28 cellular contexts compared by ENCODE assay signal in genomic region chr11:18600915-18601569, GRCh38. TPM values are rescaled to one million over a fixed set of nuclear protein-coding genes. Genes with fewer than 3 reads are reported as not detected.
"Had no signal": no experiment of that assay in that cellular context is flagged by ENCODE, and none has a peak within 500 bp of the region (broad histone marks: within the 10 kb centered on the region; RNA-seq: fewer than 3 reads in every experiment).

No MANE protein-coding gene starts in this region.

- H3K27me3 Mint-ChIP-seq: natural killer cell treated with Interleukin-12 subunit alpha and Interleukin-12 subunit beta and Interleukin-15 and Interleukin-18, amount 100 ng/mL, for 72 hours; progenitor cell of endocrine pancreas; stimulated activated naive B cell treated with anti-CD40 and anti-IgM and Interleukin-4, amounts not matched to agents 10 μg/mL and 1 μg/mL and 100 μg/mL, for 72 hours; stimulated activated naive CD8-positive, alpha-beta T cell treated with anti-CD3 and anti-CD28 coated beads, Interleukin-15, amount 100 ng/mL, for 72 hours had no signal

- H3K4me3 Mint-ChIP-seq: endodermal cell; natural killer cell treated with Interleukin-12 subunit alpha and Interleukin-12 subunit beta and Interleukin-15 and Interleukin-18, amount 100 ng/mL, for 72 hours; neural progenitor cell; stimulated activated naive B cell treated with anti-CD40 and anti-IgM and Interleukin-4, amounts not matched to agents 10 μg/mL and 1 μg/mL and 100 μg/mL, for 72 hours; stimulated activated naive CD8-positive, alpha-beta T cell treated with anti-CD3 and anti-CD28 coated beads, Interleukin-15, amount 100 ng/mL, for 72 hours had no signal

- H3K9me3 Mint-ChIP-seq: endodermal cell; natural killer cell treated with Interleukin-12 subunit alpha and Interleukin-12 subunit beta and Interleukin-15 and Interleukin-18, amount 100 ng/mL, for 72 hours; neural progenitor cell; stimulated activated naive B cell treated with anti-CD40 and anti-IgM and Interleukin-4, amounts not matched to agents 10 μg/mL and 1 μg/mL and 100 μg/mL, for 72 hours; stimulated activated naive CD8-positive, alpha-beta T cell treated with anti-CD3 and anti-CD28 coated beads, Interleukin-15, amount 100 ng/mL, for 72 hours had no signal

- H3K9ac ChIP-seq: neural progenitor cell had no signal

- H3K27ac ChIP-seq: left lung, neural progenitor cell, pancreas, skin epidermis, testis, tibial nerve, upper lobe of right lung, vagina had no signal

- H3K36me3 Mint-ChIP-seq: natural killer cell treated with Interleukin-12 subunit alpha and Interleukin-12 subunit beta and Interleukin-15 and Interleukin-18, amount 100 ng/mL, for 72 hours had no signal

- ATAC-seq: esophagus mucosa; left lung; natural killer cell treated with Interleukin-12 subunit alpha and Interleukin-12 subunit beta and Interleukin-15 and Interleukin-18, amount 100 ng/mL, for 72 hours; pancreas; sciatic nerve; stimulated activated naive B cell treated with anti-CD40 and anti-IgM and Interleukin-4, amounts not matched to agents 10 μg/mL and 1 μg/mL and 100 μg/mL, for 72 hours; stimulated activated naive CD8-positive, alpha-beta T cell treated with anti-CD3 and anti-CD28 coated beads, Interleukin-15, amount 100 ng/mL, for 72 hours; upper lobe of right lung had no signal

- H3K9me3 ChIP-seq: left lung, pancreas, testis, tibial nerve, upper lobe of right lung, vagina had no signal

- H3K4me1 Mint-ChIP-seq: neural progenitor cell had no signal

- H3K36me3 ChIP-seq: neural progenitor cell, pancreas, vagina had no signal

- FAIRE-seq: colon, endothelial cell of umbilical vein, islet of Langerhans, pancreas had no signal

- H3K27ac Mint-ChIP-seq: endodermal cell; natural killer cell treated with Interleukin-12 subunit alpha and Interleukin-12 subunit beta and Interleukin-15 and Interleukin-18, amount 100 ng/mL, for 72 hours; neural progenitor cell; progenitor cell of endocrine pancreas; stimulated activated naive B cell treated with anti-CD40 and anti-IgM and Interleukin-4, amounts not matched to agents 10 μg/mL and 1 μg/mL and 100 μg/mL, for 72 hours; stimulated activated naive CD8-positive, alpha-beta T cell treated with anti-CD3 and anti-CD28 coated beads, Interleukin-15, amount 100 ng/mL, for 72 hours had no signal

- H3K4me3 ChIP-seq: left lung, lung, neural progenitor cell, pancreas, skin epidermis, testis, tibial nerve, upper lobe of right lung, vagina had no signal

- DNase-seq: cerebellar nuclear complex; effector CD4-positive, alpha-beta T cell; endodermal cell; hypothalamus; left lung; mesenchymal stem cell; midbrain; occipital lobe; pancreas; stimulated activated CD4-positive, alpha-beta T cell treated with anti-CD3 and anti-CD28 coated beads, Interleukin-2, amount 100 ng/mL, for 24 hours; stimulated activated CD4-positive, alpha-beta T cell treated with anti-CD3 and anti-CD28 coated beads, Interleukin-4, amount 100 ng/mL, for 4 hours; stimulated activated naive B cell treated with anti-CD40 and anti-IgM and Interleukin-4, amounts not matched to agents 10 μg/mL and 1 μg/mL and 100 μg/mL, for 72 hours; stimulated activated naive CD8-positive, alpha-beta T cell treated with anti-CD3 and anti-CD28 coated beads, Interleukin-15, amount 100 ng/mL, for 72 hours; testis; upper lobe of right lung had no signal

- H3K4me1 ChIP-seq: left lung, neural progenitor cell, pancreas, testis, tibial nerve, upper lobe of right lung, vagina had no signal

- H3K27me3 ChIP-seq: left lung, neural progenitor cell, pancreas, testis, tibial nerve, upper lobe of right lung, vagina had no signal

RNA-seq across cellular contexts. Expression of gene MISFA, which starts 1.5 kb away (rescaled TPM):
- total RNA-seq: renal cortical epithelial cell, vagina had no signal
